8 cellular contexts compared by ENCODE assay signal in genomic region chr7:155206286-155207020, GRCh38.
A peak's percentile ranks its signal among the peaks of the same experiment; 100 is the strongest.
DNase-seq lines count a peak whose midpoint lies in the region; ATAC-seq, FAIRE-seq and TF ChIP-seq lines count a peak whose summit lies in the region.

No MANE protein-coding gene starts in this region.

- TF ChIP-seq POLR2A in adrenal gland (IDR thresholded peaks at IDR 0.05), result no peak

- peak overlapping the region in 1 of 4 donors; percentile 34 for H3K4me3 ChIP-seq in adrenal gland

- no peak for TF ChIP-seq CTCF in adrenal gland (IDR thresholded peaks at IDR 0.05)

- DNase-seq in T follicular helper cell (ENCODE audit: low read depth) (peak; percentile 47), adrenal gland (peak; percentile 44 to 73 (median 64)), HTR-8/SVneo (ENCODE audit: insufficient read length, low spot score) (no peak)
- DNase-seq in stimulated activated CD4-positive, alpha-beta T cell treated with anti-CD3 and anti-CD28 coated beads, Interleukin-4, amount 100 ng/mL, for 4 hours, result peak; percentile 57 to 83
- DNase-seq in NK-92 treated with Interleukin-12 subunit alpha and Interleukin-12 subunit beta, amount 100 ng/mL, for 24 hours (lab: John Stamatoyannopoulos, UW), result no peak

- FAIRE-seq in HTR-8/SVneo (lab: Jason Lieb, UNC), result no peak

- ATAC-seq in GM18870 (IDR thresholded peaks at IDR 0.05; ENCODE audit: unreplicated experiment) (peak; percentile 30), HG03064 (IDR thresholded peaks at IDR 0.05; ENCODE audit: low read depth, unreplicated experiment) (peak; percentile 38)

- H3K27ac ChIP-seq in adrenal gland (peak overlapping the region in 3 of 5 donors; percentile 19 to 96 (median 81)), layer of hippocampus (ENCODE audit: low read depth, low read length) (peak overlapping the region; percentile 52)

- WGBS in adrenal gland, 4 donors, result 45 to 53% (median 49%) methylated on average over 19 to 21 of the region's 21 CpGs

- no peaks in the 10 kb centered on the region for H3K4me1 ChIP-seq in adrenal gland (replicated peaks in 1 of 2)

- H3K27me3 ChIP-seq in adrenal gland (peaks cover 3% of the 10 kb centered on the region), layer of hippocampus (ENCODE audit: control insufficient read depth, insufficient read depth, low read length) (no peaks in the 10 kb centered on the region)

- intact Hi-C loops in adrenal gland (cut with DNase I), result no loop called here

- no peaks in the 10 kb centered on the region for H3K36me3 ChIP-seq in adrenal gland (replicated peaks in 1 of 2)

- H3K9me3 ChIP-seq in adrenal gland (replicated peaks in 1 of 3), result no peaks in the 10 kb centered on the region

Comparison
In these comparisons a context has a peak if more than half of its experiments do, and no peak if none do; other contexts are left out.
1. DNase-seq: peak in T follicular helper cell (single experiment), adrenal gland (7 of 7) and stimulated activated CD4-positive, alpha-beta T cell treated with anti-CD3 and anti-CD28 coated beads, Interleukin-4, amount 100 ng/mL, for 4 hours (2 of 2); none in NK-92 treated with Interleukin-12 subunit alpha and Interleukin-12 subunit beta, amount 100 ng/mL, for 24 hours (single experiment) and HTR-8/SVneo (single experiment).